ENCODE assay signal across 8 cellular contexts in genomic region chr1:67723620-67724019, GRCh38. TPM values are rescaled to one million over a fixed set of nuclear protein-coding genes. Genes with fewer than 3 reads are reported as not detected.
DNase-seq lines count a peak whose midpoint lies in the region; ATAC-seq and TF ChIP-seq lines count a peak whose summit lies in the region.

No MANE protein-coding gene starts in this region.

- no peak overlapping the region for H3K4me3 ChIP-seq in esophagus (ENCODE audit: low read depth in 1 of 2, low read length in 2 of 2)
- H3K4me3 ChIP-seq in thoracic aorta = no peak overlapping the region

- no peaks in the 10 kb centered on the region for H3K36me3 ChIP-seq in esophagus (ENCODE audit: control insufficient read depth in 2 of 2, insufficient read depth in 2 of 2, low read length in 1 of 2)
- no peaks in the 10 kb centered on the region for H3K36me3 ChIP-seq in thoracic aorta

- no peak for TF ChIP-seq CTCF in thoracic aorta (IDR thresholded peaks at IDR 0.05)
- no peak for TF ChIP-seq CTCF in osteocyte (IDR thresholded peaks at IDR 0.05)

- no peaks in the 10 kb centered on the region for H3K9me3 Mint-ChIP-seq in osteocyte (ENCODE audit: unreplicated experiment)

- H3K4me1 ChIP-seq in esophagus (ENCODE audit: control insufficient read depth in 2 of 2, insufficient read depth in 2 of 2, low read length in 1 of 2) (peaks cover 0 to 3% of the 10 kb centered on the region in 2 donors), thoracic aorta (ENCODE audit: control insufficient read depth in 1 of 2, low read depth in 2 of 2) (peaks cover 36 to 50% of the 10 kb centered on the region in 2 donors)

- peaks cover 2% of the 10 kb centered on the region for H3K36me3 Mint-ChIP-seq in osteocyte (ENCODE audit: unreplicated experiment)

- H3K9me3 ChIP-seq in esophagus (ENCODE audit: control insufficient read depth in 2 of 2, insufficient read depth in 1 of 2, low read depth in 1 of 2, low read length in 1 of 2) (no peaks in the 10 kb centered on the region), thoracic aorta (no peaks in the 10 kb centered on the region)

- H3K27me3 ChIP-seq in esophagus (ENCODE audit: control insufficient read depth in 1 of 2, insufficient read depth in 2 of 2, low read length in 2 of 2) (no peaks in the 10 kb centered on the region), thoracic aorta (replicated peaks; ENCODE audit: insufficient read depth) (no peaks in the 10 kb centered on the region)

- no peak overlapping the region for H3K4me3 Mint-ChIP-seq in osteocyte (ENCODE audit: unreplicated experiment)

- H3K4me1 Mint-ChIP-seq in osteocyte (ENCODE audit: unreplicated experiment) = peaks cover 28% of the 10 kb centered on the region

- no peaks in the 10 kb centered on the region for H3K27me3 Mint-ChIP-seq in osteocyte (ENCODE audit: unreplicated experiment)

- H3K27ac ChIP-seq in esophagus (ENCODE audit: low read depth in 2 of 2, low read length in 1 of 2) (peak overlapping the region; percentile 36 to 53), thoracic aorta (peak overlapping the region; percentile 46 to 80)

- ATAC-seq in GM21423 (IDR thresholded peaks at IDR 0.05; ENCODE audit: unreplicated experiment) (peak; percentile 72), HG03575 (IDR thresholded peaks at IDR 0.05; ENCODE audit: extremely low read depth, insufficient number of reproducible peaks, low FRiP score, unreplicated experiment) (peak; percentile 48), thoracic aorta (ENCODE audit: insufficient number of reproducible peaks, low FRiP score, low read depth) (no peak)

- WGBS in esophagus, 2 donors = 19 to 31% methylated on average over 2 of the region's 2 CpGs

- DNase-seq in AG08395 (ENCODE audit: low spot score) (peak; percentile 32), thoracic aorta (ENCODE audit: low spot score) (no peak), NOMO-1 (lab: John Stamatoyannopoulos, UW; ENCODE audit: unreplicated experiment in 2 of 2) (no peak), NCI-H2196 treated with DMSO at 0.1 percent for 48 hours (lab: John Stamatoyannopoulos, UW; ENCODE audit: unreplicated experiment) (no peak), osteocyte (ENCODE audit: extremely low spot score, unreplicated experiment) (no peak)

- no peak overlapping the region for H3K27ac Mint-ChIP-seq in osteocyte (ENCODE audit: unreplicated experiment)

RNA-seq across cellular contexts. Expression of gene GADD45A, which starts 38.6 kb away (rescaled TPM):
- 10 to 100 TPM; 32.7 to 56.7 TPM for polyA plus RNA-seq in esophagus
- total RNA-seq in thoracic aorta (100 to 1,000 TPM; 227 to 262 TPM), osteocyte (43.3 and 45.3 TPM in 2 replicates)
